Comparison of ENCODE assay signal across 10 cellular contexts in genomic region chr7:69430502-69431145, GRCh38.
DNase-seq lines count a peak whose midpoint lies in the region; ATAC-seq and TF ChIP-seq lines count a peak whose summit lies in the region.
"Had no signal": no experiment of that assay in that cellular context is flagged by ENCODE, and none has a peak within 500 bp of the region (broad histone marks: within the 10 kb centered on the region; RNA-seq: fewer than 3 reads in every experiment).

No MANE protein-coding gene starts in this region.

- no peaks in the 10 kb centered on the region for H3K36me3 Mint-ChIP-seq in brain

- H3K27ac ChIP-seq in ovary = peak overlapping the region in 1 of 2 donors; percentile 70

- peaks cover 3% of the 10 kb centered on the region for H3K4me1 ChIP-seq in ovary (ENCODE audit: insufficient read depth)

- no peak for ATAC-seq in HG03521 (IDR thresholded peaks at IDR 0.05; ENCODE audit: unreplicated experiment)
- no peak for ATAC-seq in GM18505 (IDR thresholded peaks at IDR 0.05; ENCODE audit: unreplicated experiment)

- peak overlapping the region; percentile 70 to 95 (median 94) for H3K27ac Mint-ChIP-seq in brain

- TF ChIP-seq CTCF in brain (conservative IDR thresholded peaks at IDR 0.05) (no peak), ovary (IDR thresholded peaks at IDR 0.05) (no peak)

- peaks cover 4 to 16% (median 5%) of the 10 kb centered on the region in 5 experiments for H3K9me3 Mint-ChIP-seq in brain

- 64 to 69% (median 65%) methylated on average over 15 of the region's 15 CpGs for WGBS in ovary, 3 donors

- H3K4me3 ChIP-seq in ovary = no peak overlapping the region

- no peaks in the 10 kb centered on the region for H3K27me3 ChIP-seq in ovary

- DNase-seq in COR-L47 (lab: John Stamatoyannopoulos, UW) (peak; percentile 36), NAMALWA (ENCODE audit: low spot score) (peak; percentile 49), ovary (peak; percentile 46 to 66 (median 54)), NCI-H345 treated with DMSO at 0.1 percent for 48 hours (lab: John Stamatoyannopoulos, UW; ENCODE audit: unreplicated experiment) (no peak), NCI-H774 (lab: John Stamatoyannopoulos, UW) (no peak)
- DNase-seq: activated gamma-delta T cell treated with Interleukin-2 at 50 U/mL for 16 hours, NCI-H748 treated with DMSO at 0.1 percent for 48 hours had no signal

- peak overlapping the region in 4 of 5 experiments; percentile 42 to 73 (median 61) for H3K4me3 Mint-ChIP-seq in brain

- TF ChIP-seq POLR2A in ovary (IDR thresholded peaks at IDR 0.05) (no peak), GM18505 (IDR thresholded peaks at IDR 0.05; ENCODE audit: borderline replicate concordance, extremely low read depth, insufficient read depth, insufficient read length) (no peak)

- no peaks in the 10 kb centered on the region for H3K36me3 ChIP-seq in ovary

- intact Hi-C loops in ovary (cut with DNase I) = no loop called here

- peaks cover 4% of the 10 kb centered on the region for H3K27me3 Mint-ChIP-seq in brain

- no peaks in the 10 kb centered on the region for H3K9me3 ChIP-seq in ovary

- no peak for TF ChIP-seq EP300 in ovary (IDR thresholded peaks at IDR 0.05)

- peaks cover 33% of the 10 kb centered on the region for H3K4me1 Mint-ChIP-seq in brain

Comparison
In these comparisons a context has a peak if more than half of its experiments do, and no peak if none do; other contexts are left out.
1. DNase-seq: peak in COR-L47 (single experiment), NAMALWA (single experiment) and ovary (5 of 5); none in NCI-H345 treated with DMSO at 0.1 percent for 48 hours (single experiment) and NCI-H774 (single experiment).